8 cellular contexts compared by ENCODE assay signal in the genomic region with DNA sequence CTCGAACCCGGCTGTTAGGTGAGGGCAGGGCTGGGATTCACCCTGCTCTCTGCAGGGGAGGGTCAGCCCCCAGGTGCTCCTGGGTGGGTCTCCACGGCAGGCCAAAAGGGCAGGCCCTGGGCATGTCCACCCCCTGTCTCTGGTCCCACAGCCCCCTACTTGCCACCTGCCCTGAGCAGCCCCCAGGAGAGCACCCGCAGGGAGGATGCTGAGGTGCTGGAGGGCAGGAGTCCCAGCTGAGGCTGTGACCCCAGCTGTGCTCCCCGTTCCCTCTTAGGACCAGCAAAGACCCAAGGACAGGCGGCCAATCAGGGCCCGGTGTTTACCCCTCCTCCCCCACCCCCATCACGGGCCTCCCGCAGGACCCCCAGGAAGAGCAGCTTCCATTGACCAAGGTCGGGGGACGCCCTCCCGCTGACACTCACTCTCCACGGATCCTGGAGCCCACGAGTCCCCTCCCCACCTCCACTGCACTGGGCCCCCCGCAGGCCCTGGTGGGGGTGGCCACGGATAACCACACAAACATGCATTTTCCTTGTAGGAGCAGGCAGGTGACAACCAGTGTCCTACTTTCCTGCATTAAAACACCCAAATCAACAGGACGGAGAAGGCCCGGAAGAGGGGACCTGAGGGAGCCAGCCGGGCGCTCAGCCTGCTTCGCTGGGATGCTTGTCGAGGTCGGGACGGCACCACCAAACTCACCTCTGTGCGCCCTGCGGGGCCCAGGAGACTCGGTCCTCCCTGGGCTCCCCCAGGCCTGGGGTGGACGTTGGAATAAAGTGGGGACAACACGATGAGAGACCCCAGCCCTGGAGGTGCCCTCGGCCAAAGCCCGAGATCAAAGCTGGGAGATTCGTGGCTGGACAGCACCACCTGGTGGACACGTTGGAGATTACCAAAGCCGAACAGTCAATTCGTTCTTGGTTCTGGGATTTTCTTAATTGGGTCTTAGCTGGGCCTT. TPM values are rescaled to one million over a fixed set of nuclear protein-coding genes. Genes with fewer than 3 reads are reported as not detected.
DNase-seq lines count a peak whose midpoint lies in the region; ATAC-seq and TF ChIP-seq lines count a peak whose summit lies in the region.

No MANE protein-coding gene starts in this region.

- H3K79me2 ChIP-seq in GM23338 (replicated peaks; ENCODE audit: insufficient read depth), result no peaks in the 10 kb centered on the region
- no peaks in the 10 kb centered on the region for H3K79me2 ChIP-seq in PC-9 (ENCODE audit: low read depth)

- H3K4me1 Mint-ChIP-seq in GM23338, result peaks cover 9% of the 10 kb centered on the region; the same call in 2 of the 3 replicates
- H3K4me1 Mint-ChIP-seq in activated T-cell treated with anti-CD3 and anti-CD28 coated beads, Interleukin-2, amount 50 U/mL, for 72 hours (ENCODE audit: low read depth), result no peaks in the 10 kb centered on the region

- no peaks in the 10 kb centered on the region for H3K4me1 ChIP-seq in GM23338 (ENCODE audit: insufficient read depth)
- no peaks in the 10 kb centered on the region for H3K4me1 ChIP-seq in PC-9 (replicated peaks; ENCODE audit: insufficient read depth)
- H3K4me1 ChIP-seq in tibial nerve, result peaks cover 0 to 19% (median 0%) of the 10 kb centered on the region in 4 donors

- H3K4me3 Mint-ChIP-seq in GM23338, result peak overlapping the region; percentile 50; the same call in 2 of the 3 replicates
- peak overlapping the region; percentile 37 to 52 for H3K4me3 Mint-ChIP-seq in activated T-cell treated with anti-CD3 and anti-CD28 coated beads, Interleukin-2, amount 50 U/mL, for 72 hours

- H3K27me3 Mint-ChIP-seq in GM23338 (ENCODE audit: insufficient read depth, low read depth, poor library complexity), result peaks cover 9% of the 10 kb centered on the region
- H3K27me3 Mint-ChIP-seq in activated T-cell treated with anti-CD3 and anti-CD28 coated beads, Interleukin-2, amount 50 U/mL, for 72 hours (ENCODE audit: low read depth), result no peaks in the 10 kb centered on the region

- H3K9me3 ChIP-seq in PC-9 (ENCODE audit: insufficient read depth, low read depth) (no peaks in the 10 kb centered on the region), tibial nerve (no peaks in the 10 kb centered on the region)

- H4K20me1 ChIP-seq in GM23338 (replicated peaks; ENCODE audit: insufficient read depth) (no peaks in the 10 kb centered on the region), PC-9 (ENCODE audit: insufficient read depth) (no peaks in the 10 kb centered on the region)

- no peak overlapping the region for H3K27ac Mint-ChIP-seq in GM23338
- H3K27ac Mint-ChIP-seq in activated T-cell treated with anti-CD3 and anti-CD28 coated beads, Interleukin-2, amount 50 U/mL, for 72 hours, result no peak overlapping the region

- ATAC-seq in GM23338 (peak; percentile 62), omental fat pad (ENCODE audit: low FRiP score) (peak; percentile 39), GM21737 (IDR thresholded peaks at IDR 0.05; ENCODE audit: unreplicated experiment) (no peak)
- peak; percentile 61 to 63 for ATAC-seq in activated T-cell treated with anti-CD3 and anti-CD28 coated beads, Interleukin-2, amount 50 U/mL, for 72 hours (replicated peaks in 1 of 2)

- H3K4me2 ChIP-seq in GM23338 (peak overlapping the region; percentile 86), PC-9 (no peak overlapping the region)

- WGBS in tibial nerve, 2 donors, result 26 to 28% methylated on average over 31 to 34 of the region's 35 CpGs

- TF ChIP-seq CTCF in AG09319 (IDR thresholded peaks at IDR 0.05; ENCODE audit: low read depth, low read length) (peak; percentile 75), GM23338 (conservative IDR thresholded peaks at IDR 0.05; ENCODE audit: low read depth in 2 of 2) (peak; percentile 75 to 94), PC-9 (conservative IDR thresholded peaks at IDR 0.05) (peak; percentile 80), fibroblast of pulmonary artery (IDR thresholded peaks at IDR 0.05; ENCODE audit: low read length, missing control alignments) (peak; percentile 68), omental fat pad (IDR thresholded peaks at IDR 0.05) (peak in 1 of 3 donors; percentile 51), tibial nerve (IDR thresholded peaks at IDR 0.05) (peak; percentile 76 to 83 (median 79))

- H3K36me3 Mint-ChIP-seq in GM23338 (ENCODE audit: low read depth), result no peaks in the 10 kb centered on the region
- no peaks in the 10 kb centered on the region for H3K36me3 Mint-ChIP-seq in activated T-cell treated with anti-CD3 and anti-CD28 coated beads, Interleukin-2, amount 50 U/mL, for 72 hours (ENCODE audit: insufficient read depth in 2 of 2)

- TF ChIP-seq EP300 in tibial nerve (IDR thresholded peaks at IDR 0.05), result no peak

- no TSS peak for BruUV-seq in PC-9 (replicated peaks; lab: Mats Ljungman, UMichigan)

- no peaks in the 10 kb centered on the region for H3K9me2 ChIP-seq in GM23338 (ENCODE audit: insufficient read depth)
- H3K9me2 ChIP-seq in PC-9 (ENCODE audit: insufficient read depth), result no peaks in the 10 kb centered on the region

- CTCF ChIA-PET in PC-9 (lab: Charles Lee), result interaction anchor here (0.7 kb wide), 5 partner anchors 315 to 917 kb away, joined by 3 to 11 read pairs (median 5); a partner anchor contains a TSS

- H3K27ac ChIP-seq in GM23338 (ENCODE audit: low read depth), result no peak overlapping the region
- no peak overlapping the region for H3K27ac ChIP-seq in PC-9
- H3K27ac ChIP-seq in tibial nerve, result no peak overlapping the region

- H3F3A ChIP-seq in GM23338 (replicated peaks; ENCODE audit: low read depth) (no peaks in the 10 kb centered on the region), PC-9 (ENCODE audit: insufficient read depth, low read depth) (no peaks in the 10 kb centered on the region)

- DNase-seq in AG09319 (ENCODE audit: extremely low read depth, low read depth) (no peak), GM23338 (ENCODE audit: low spot score) (peak; percentile 75), PC-9 (peak in 1 of 2 experiments; percentile 46), fibroblast of pulmonary artery (ENCODE audit: low read depth) (peak; percentile 55), omental fat pad (ENCODE audit: low spot score) (peak; percentile 35), tibial nerve (ENCODE audit: low spot score in 2 of 2) (peak in 1 of 2 donors; percentile 48)
- peak; percentile 57 to 66 for DNase-seq in activated T-cell treated with anti-CD3 and anti-CD28 coated beads, Interleukin-2, amount 50 U/mL, for 72 hours

- intact Hi-C loops in PC-9 (cut with micrococcal nuclease; ENCODE audit: unreplicated experiment), result loop anchor here (1.0 to 5.0 kb wide), 3 partner anchors 316 to 621 kb away; no protein-coding TSS in a partner anchor

- no peak for TF ChIP-seq POLR2A in tibial nerve (IDR thresholded peaks at IDR 0.05)

- peak overlapping the region; percentile 46; the same call in 1 of the 2 replicates for H3K4me3 ChIP-seq in GM23338
- H3K4me3 ChIP-seq in PC-9, result no peak overlapping the region
- no peak overlapping the region for H3K4me3 ChIP-seq in fibroblast of pulmonary artery (replicated peaks; ENCODE audit: low read depth, low read length)
- no peak overlapping the region for H3K4me3 ChIP-seq in tibial nerve

- H3K36me3 ChIP-seq in GM23338 (ENCODE audit: insufficient read depth) (no peaks in the 10 kb centered on the region), PC-9 (ENCODE audit: low read depth) (no peaks in the 10 kb centered on the region), tibial nerve (no peaks in the 10 kb centered on the region)

- no peaks in the 10 kb centered on the region; the same call in 1 of the 3 replicates for H3K9me3 Mint-ChIP-seq in GM23338
- no peaks in the 10 kb centered on the region for H3K9me3 Mint-ChIP-seq in activated T-cell treated with anti-CD3 and anti-CD28 coated beads, Interleukin-2, amount 50 U/mL, for 72 hours

- POLR2A ChIA-PET in PC-9 (lab: Charles Lee; ENCODE audit: unreplicated experiment), result interaction anchor here (0.5 to 0.6 kb wide), 3 partner anchors 43 to 1572 kb away, joined by 4 to 7 read pairs (median 5); no protein-coding TSS in a partner anchor

- H2AFZ ChIP-seq in GM23338 (peak overlapping the region; percentile 84), PC-9 (no peak overlapping the region)

- no peaks in the 10 kb centered on the region for H3K27me3 ChIP-seq in GM23338 (ENCODE audit: insufficient read depth)
- 0 out of 2 replicates have a peak, but pooled peaks cover 9% of the 10 kb centered on the region for H3K27me3 ChIP-seq in PC-9 (ENCODE audit: insufficient read depth, low read depth)
- peaks cover 0 to 41% of the 10 kb centered on the region in 2 donors for H3K27me3 ChIP-seq in tibial nerve

TF ChIP-seq in GM23338, 12 proteins besides CTCF, POLR2A, EP300 and RAD21 (continues in another document):
- TF ChIP-seq EZH2phosphoT487 (IDR thresholded peaks at IDR 0.05; ENCODE audit: unreplicated experiment) (no peak), STAT1 (IDR thresholded peaks at IDR 0.05; ENCODE audit: unreplicated experiment) (no peak), CREB1 (CRISPR knock-in tag; IDR thresholded peaks at IDR 0.05; ENCODE audit: low read depth) (no peak)
- TF ChIP-seq, protein P1, sequence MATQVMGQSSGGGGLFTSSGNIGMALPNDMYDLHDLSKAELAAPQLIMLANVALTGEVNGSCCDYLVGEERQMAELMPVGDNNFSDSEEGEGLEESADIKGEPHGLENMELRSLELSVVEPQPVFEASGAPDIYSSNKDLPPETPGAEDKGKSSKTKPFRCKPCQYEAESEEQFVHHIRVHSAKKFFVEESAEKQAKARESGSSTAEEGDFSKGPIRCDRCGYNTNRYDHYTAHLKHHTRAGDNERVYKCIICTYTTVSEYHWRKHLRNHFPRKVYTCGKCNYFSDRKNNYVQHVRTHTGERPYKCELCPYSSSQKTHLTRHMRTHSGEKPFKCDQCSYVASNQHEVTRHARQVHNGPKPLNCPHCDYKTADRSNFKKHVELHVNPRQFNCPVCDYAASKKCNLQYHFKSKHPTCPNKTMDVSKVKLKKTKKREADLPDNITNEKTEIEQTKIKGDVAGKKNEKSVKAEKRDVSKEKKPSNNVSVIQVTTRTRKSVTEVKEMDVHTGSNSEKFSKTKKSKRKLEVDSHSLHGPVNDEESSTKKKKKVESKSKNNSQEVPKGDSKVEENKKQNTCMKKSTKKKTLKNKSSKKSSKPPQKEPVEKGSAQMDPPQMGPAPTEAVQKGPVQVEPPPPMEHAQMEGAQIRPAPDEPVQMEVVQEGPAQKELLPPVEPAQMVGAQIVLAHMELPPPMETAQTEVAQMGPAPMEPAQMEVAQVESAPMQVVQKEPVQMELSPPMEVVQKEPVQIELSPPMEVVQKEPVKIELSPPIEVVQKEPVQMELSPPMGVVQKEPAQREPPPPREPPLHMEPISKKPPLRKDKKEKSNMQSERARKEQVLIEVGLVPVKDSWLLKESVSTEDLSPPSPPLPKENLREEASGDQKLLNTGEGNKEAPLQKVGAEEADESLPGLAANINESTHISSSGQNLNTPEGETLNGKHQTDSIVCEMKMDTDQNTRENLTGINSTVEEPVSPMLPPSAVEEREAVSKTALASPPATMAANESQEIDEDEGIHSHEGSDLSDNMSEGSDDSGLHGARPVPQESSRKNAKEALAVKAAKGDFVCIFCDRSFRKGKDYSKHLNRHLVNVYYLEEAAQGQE (IDR thresholded peaks at IDR 0.05; ENCODE audit: unreplicated experiment), result no peak

RNA-seq across cellular contexts. Expression of a gene that starts 22.5 kb away (rescaled TPM):
- not detected in 2 replicates for total RNA-seq in GM23338 (2014; rRNA removed; shearing (Covaris generic))
- polyA plus RNA-seq in GM23338 (2016; fragmentation: Nextera tagmentation; extraction: Ambion mirVana), result not detected in 2 replicates
- not detected in 2 replicates for total RNA-seq in PC-9 (2021)
- not detected for total RNA-seq in activated T-cell treated with anti-CD3 and anti-CD28 coated beads, Interleukin-2, amount 50 U/mL, for 72 hours
- not detected for total RNA-seq in omental fat pad
- not detected for total RNA-seq in tibial nerve
